22 cellular contexts compared by ENCODE assay signal in genomic region chr4:59994118-59994517, GRCh38.
DNase-seq lines count a peak whose midpoint lies in the region; ATAC-seq and TF ChIP-seq lines count a peak whose summit lies in the region.
"Had no signal": no experiment of that assay in that cellular context is flagged by ENCODE, and none has a peak within 500 bp of the region (broad histone marks: within the 10 kb centered on the region; RNA-seq: fewer than 3 reads in every experiment).

No MANE protein-coding gene starts in this region.

- WGBS in mesendoderm (ENCODE audit: extremely low coverage, insufficient coverage, low lambda C conversion rate) = no CpG with 5 or more reads among the region's 1 CpG
- WGBS in gastroesophageal sphincter (ENCODE audit: low coverage in 1 of 2), 2 donors = 25% methylated on average over 1 of the region's 1 CpG; no CpG with 5 or more reads in 1 of the 2 donors

- no peaks in the 10 kb centered on the region for H3K79me1 ChIP-seq in mesendoderm (ENCODE audit: low read length)

- H3K4me3 ChIP-seq in mesendoderm (ENCODE audit: low read length) (no peak overlapping the region), gastroesophageal sphincter (no peak overlapping the region)
- H3K4me3 ChIP-seq: MG63, prostate gland, SK-N-MC, smooth muscle cell, suprapubic skin had no signal

- no peak for TF ChIP-seq EP300 in gastroesophageal sphincter (IDR thresholded peaks at IDR 0.05)

- H2AK5ac ChIP-seq in mesendoderm (ENCODE audit: low read length) = no peak overlapping the region

- H3K4me1 Mint-ChIP-seq in chondrocyte (ENCODE audit: low read depth) = no peaks in the 10 kb centered on the region
- H3K4me1 Mint-ChIP-seq: activated CD8-positive, alpha-beta memory T cell treated with anti-CD3 and anti-CD28 coated beads, Interleukin-2, amount 10 ng/mL, durations not matched to agents 7 days and 5 days; nephron progenitor cell had no signal

- DNase-seq in HT-29 (ENCODE audit: low spot score) (peak; percentile 37), NCI-H226 (peak; percentile 3), chondrocyte (ENCODE audit: low spot score) (no peak), mesendoderm (peak; percentile 56), NCI-H748 (lab: John Stamatoyannopoulos, UW; ENCODE audit: unreplicated experiment) (no peak)
- DNase-seq in stimulated activated CD4-positive, alpha-beta T cell treated with anti-CD3 and anti-CD28 coated beads, Interleukin-15, amount 100 ng/mL, for 24 hours = no peak
- DNase-seq: activated CD8-positive, alpha-beta memory T cell treated with anti-CD3 and anti-CD28 coated beads, Interleukin-2, amount 10 ng/mL, durations not matched to agents 7 days and 5 days; BE2C; caudate nucleus; GDM1; kidney; MG63; midbrain; NCI-H2029; nephron progenitor cell had no signal

- no peak overlapping the region for H3K9ac ChIP-seq in mesendoderm (ENCODE audit: low read length)

- H3K9me3 Mint-ChIP-seq in chondrocyte (ENCODE audit: low read depth) = peaks cover 8% of the 10 kb centered on the region

- peaks cover 4% of the 10 kb centered on the region for H3K27me3 Mint-ChIP-seq in chondrocyte (ENCODE audit: low read depth)
- H3K27me3 Mint-ChIP-seq: activated CD8-positive, alpha-beta memory T cell treated with anti-CD3 and anti-CD28 coated beads, Interleukin-2, amount 10 ng/mL, durations not matched to agents 7 days and 5 days had no signal

- no peaks in the 10 kb centered on the region for H3K79me2 ChIP-seq in mesendoderm (ENCODE audit: control insufficient read depth, insufficient read depth, low read length)

- H3K23ac ChIP-seq in mesendoderm (ENCODE audit: low read length) = no peak overlapping the region

- no peak overlapping the region for H3K4me2 ChIP-seq in mesendoderm (ENCODE audit: low read length)
- H3K4me2 ChIP-seq: smooth muscle cell had no signal

- no peak overlapping the region for H2BK5ac ChIP-seq in mesendoderm (ENCODE audit: low read length)

- H3K36me3 ChIP-seq in mesendoderm (ENCODE audit: control insufficient read depth, insufficient read depth, low read length) (no peaks in the 10 kb centered on the region), gastroesophageal sphincter (no peaks in the 10 kb centered on the region)
- H3K36me3 ChIP-seq: BE2C, MG63, prostate gland, suprapubic skin had no signal

- H3K4me1 ChIP-seq in mesendoderm (ENCODE audit: control insufficient read depth, low read depth, low read length) = no peaks in the 10 kb centered on the region
- H3K4me1 ChIP-seq in gastroesophageal sphincter = no peaks in the 10 kb centered on the region
- H3K4me1 ChIP-seq: BE2C, prostate gland, suprapubic skin had no signal

- H4K5ac ChIP-seq in mesendoderm (ENCODE audit: low read length) = no peak overlapping the region

- H3K27me3 ChIP-seq in mesendoderm (ENCODE audit: insufficient read depth, low read length, poor library complexity) = no peaks in the 10 kb centered on the region
- no peaks in the 10 kb centered on the region for H3K27me3 ChIP-seq in gastroesophageal sphincter
- H3K27me3 ChIP-seq: BE2C, MG63, suprapubic skin had no signal

- no peak overlapping the region for H2BK15ac ChIP-seq in mesendoderm (replicated peaks; ENCODE audit: low read depth)

- TF ChIP-seq POLR2A in gastroesophageal sphincter (IDR thresholded peaks at IDR 0.05) = no peak

- no peak overlapping the region for H4K8ac ChIP-seq in mesendoderm (ENCODE audit: low read depth, low read length)

- no peak overlapping the region for H3K56ac ChIP-seq in mesendoderm (ENCODE audit: low read length)

- no peak overlapping the region for H2BK120ac ChIP-seq in mesendoderm (ENCODE audit: low read depth, low read length)

- ATAC-seq in gastroesophageal sphincter = no peak
- ATAC-seq: activated CD8-positive, alpha-beta memory T cell treated with anti-CD3 and anti-CD28 coated beads, Interleukin-2, amount 10 ng/mL, durations not matched to agents 7 days and 5 days; esophagus mucosa had no signal

- H3K4ac ChIP-seq in mesendoderm (ENCODE audit: low read depth, low read length) = no peak overlapping the region

- H3K9me3 ChIP-seq in gastroesophageal sphincter = peaks cover 0 to 4% (median 0%) of the 10 kb centered on the region in 3 donors
- H3K9me3 ChIP-seq: BE2C, MG63, prostate gland had no signal

- no peak overlapping the region for H3K18ac ChIP-seq in mesendoderm (ENCODE audit: low read length)

- TF ChIP-seq CTCF in chondrocyte (IDR thresholded peaks at IDR 0.05) (peak; percentile 15), gastroesophageal sphincter (IDR thresholded peaks at IDR 0.05) (no peak)

- no peaks in the 10 kb centered on the region for H3K36me3 Mint-ChIP-seq in chondrocyte (ENCODE audit: low read depth)
- H3K36me3 Mint-ChIP-seq: activated CD8-positive, alpha-beta memory T cell treated with anti-CD3 and anti-CD28 coated beads, Interleukin-2, amount 10 ng/mL, durations not matched to agents 7 days and 5 days had no signal

- no peak overlapping the region for H3K4me3 Mint-ChIP-seq in chondrocyte (ENCODE audit: unreplicated experiment)
- H3K4me3 Mint-ChIP-seq: activated CD8-positive, alpha-beta memory T cell treated with anti-CD3 and anti-CD28 coated beads, Interleukin-2, amount 10 ng/mL, durations not matched to agents 7 days and 5 days; nephron progenitor cell had no signal

- no peak overlapping the region for H3K27ac Mint-ChIP-seq in chondrocyte (ENCODE audit: unreplicated experiment)
- H3K27ac Mint-ChIP-seq: activated CD8-positive, alpha-beta memory T cell treated with anti-CD3 and anti-CD28 coated beads, Interleukin-2, amount 10 ng/mL, durations not matched to agents 7 days and 5 days; activated T-helper 2 cell treated with anti-CD3 and anti-CD28 coated beads, Interferon-gamma antibody, Interleukin-2, Interleukin-4, amounts not matched to agents 10 μg/mL and 5 μg/mL and 100 μg/mL, durations not matched to agents 14 hours and 24 hours and 36 hours; nephron progenitor cell had no signal

- no peak overlapping the region for H3K27ac ChIP-seq in mesendoderm (ENCODE audit: low read depth, low read length)
- H3K27ac ChIP-seq in gastroesophageal sphincter = no peak overlapping the region
- H3K27ac ChIP-seq: prostate gland, SK-N-MC, suprapubic skin had no signal

Comparison
In these comparisons a context has a peak if more than half of its experiments do, and no peak if none do; other contexts are left out.
1. DNase-seq: peak in HT-29 (single experiment), NCI-H226 (single experiment) and mesendoderm (single experiment); none in chondrocyte (single experiment), stimulated activated CD4-positive, alpha-beta T cell treated with anti-CD3 and anti-CD28 coated beads, Interleukin-15, amount 100 ng/mL, for 24 hours (single experiment) and NCI-H748 (single experiment).